In genomic region chr11:103652013-103652412, GRCh38 we compare ENCODE assay signal across 18 cellular contexts.
A peak's percentile ranks its signal among the peaks of the same experiment; 100 is the strongest.
DNase-seq lines count a peak whose midpoint lies in the region; ATAC-seq and TF ChIP-seq lines count a peak whose summit lies in the region.
"Had no signal": no experiment of that assay in that cellular context is flagged by ENCODE, and none has a peak within 500 bp of the region (broad histone marks: within the 10 kb centered on the region; RNA-seq: fewer than 3 reads in every experiment).

No MANE protein-coding gene starts in this region.

- H4K8ac ChIP-seq in H9 (replicated peaks; ENCODE audit: insufficient read length, low read depth, low read length) = no peak overlapping the region

- no peaks in the 10 kb centered on the region for H3K27me3 ChIP-seq in GM23248 (replicated peaks; ENCODE audit: insufficient read depth)
- no peaks in the 10 kb centered on the region for H3K27me3 ChIP-seq in CD4-positive, alpha-beta T cell (ENCODE audit: control insufficient read depth, insufficient read depth, low read length)
- no peaks in the 10 kb centered on the region for H3K27me3 ChIP-seq in neural progenitor cell
- H3K27me3 ChIP-seq in H9 (ENCODE audit: insufficient read depth, low read length) = no peaks in the 10 kb centered on the region
- H3K27me3 ChIP-seq: BLaER1 treated with 17β-estradiol and CSF1 and Interleukin-3, amounts not matched to agents 10 nM and 100 nM; left lung; right atrium auricular region; thyroid gland had no signal

- no peaks in the 10 kb centered on the region for H3K36me3 Mint-ChIP-seq in CD4-positive, alpha-beta T cell (ENCODE audit: low read depth)
- H3K36me3 Mint-ChIP-seq in neural progenitor cell = peaks cover 1% of the 10 kb centered on the region
- peaks cover 8 to 25% (median 10%) of the 10 kb centered on the region in 3 experiments for H3K36me3 Mint-ChIP-seq in H9 (ENCODE audit: insufficient read depth in 1 of 3, low read depth in 3 of 3)

- POLR2A ChIA-PET in CD4-positive, alpha-beta T cell (lab: Charles Lee) = no interaction called here

- H3K79me1 ChIP-seq in H9 (ENCODE audit: insufficient read depth, low read depth, low read length, poor library complexity, severe bottlenecking) = no peaks in the 10 kb centered on the region

- H4K91ac ChIP-seq in H9 (ENCODE audit: insufficient read length, low read depth, low read length) = no peak overlapping the region

- H3F3A ChIP-seq in GM23248 (ENCODE audit: insufficient read depth) (no peaks in the 10 kb centered on the region), neural progenitor cell (ENCODE audit: low read depth) (no peaks in the 10 kb centered on the region)

- H3K23me2 ChIP-seq in H9 (ENCODE audit: insufficient read length, low read depth, low read length, poor library complexity, severe bottlenecking) = no peaks in the 10 kb centered on the region

- WGBS in GM23248 (ENCODE audit: low coverage in 1 of 2, low lambda C conversion rate in 2 of 2, missing lambda C conversion rate in 2 of 2), 2 experiments = 0 to 13% methylated on average over 1 of the region's 1 CpG
- no CpG with 5 or more reads among the region's 1 CpG for WGBS in H9 (ENCODE audit: extremely low coverage, insufficient read length, low lambda C conversion rate)

- no peaks in the 10 kb centered on the region for H3K4me1 Mint-ChIP-seq in CD4-positive, alpha-beta T cell (ENCODE audit: low read depth)
- H3K4me1 Mint-ChIP-seq in neural progenitor cell (no peaks in the 10 kb centered on the region), H9 (no peaks in the 10 kb centered on the region)

- H2BK12ac ChIP-seq in H9 (ENCODE audit: insufficient read length, low read depth, low read length) = no peak overlapping the region

- no peaks in the 10 kb centered on the region for H3K9me2 ChIP-seq in GM23248 (ENCODE audit: insufficient read depth)

- H2BK120ac ChIP-seq in H9 (ENCODE audit: low read depth, low read length, poor library complexity, severe bottlenecking) = no peak overlapping the region

- H2AFZ ChIP-seq in GM23248 (no peak overlapping the region), neural progenitor cell (replicated peaks) (no peak overlapping the region), H9 (ENCODE audit: low read length) (no peak overlapping the region)

- H3T11ph ChIP-seq in H9 (ENCODE audit: low read length) = no peak overlapping the region

- peaks cover 9% of the 10 kb centered on the region; the same call in 1 of the 2 replicates for H3K4me1 ChIP-seq in GM23248 (ENCODE audit: insufficient read depth)
- no peaks in the 10 kb centered on the region for H3K4me1 ChIP-seq in neural progenitor cell
- H3K4me1 ChIP-seq in H9 (ENCODE audit: insufficient read depth, low read length) = no peaks in the 10 kb centered on the region
- H3K4me1 ChIP-seq: left lung, right atrium auricular region, thyroid gland had no signal

- no peak overlapping the region for H2BK15ac ChIP-seq in H9 (ENCODE audit: low read depth, low read length)

- CTCF ChIA-PET in CD4-positive, alpha-beta T cell (lab: Charles Lee) = no interaction called here

- H3K9me3 ChIP-seq in GM23248 (ENCODE audit: low read depth) (peaks cover 4% of the 10 kb centered on the region), neural progenitor cell (ENCODE audit: low read depth) (peaks cover 4% of the 10 kb centered on the region), H9 (ENCODE audit: control insufficient read depth, low read depth, low read length) (peaks cover 14% of the 10 kb centered on the region)
- no peaks in the 10 kb centered on the region for H3K9me3 ChIP-seq in CD4-positive, alpha-beta T cell (ENCODE audit: control insufficient read depth, low read length)
- H3K9me3 ChIP-seq: thyroid gland had no signal

- no peak overlapping the region for H3K56ac ChIP-seq in H9 (ENCODE audit: insufficient read length, low read depth, low read length)

- no peaks in the 10 kb centered on the region for H3K9me3 Mint-ChIP-seq in CD4-positive, alpha-beta T cell
- peaks cover 10% of the 10 kb centered on the region for H3K9me3 Mint-ChIP-seq in neural progenitor cell
- peaks cover 21 to 25% of the 10 kb centered on the region in 2 experiments for H3K9me3 Mint-ChIP-seq in H9

- in situ Hi-C loops in GM23248 (cut with MboI) (no loop called here), astrocyte of the spinal cord (cut with HindIII; ENCODE audit: low sequenced_read_pairs) (no loop called here)

- no peak overlapping the region for H2BK5ac ChIP-seq in H9 (ENCODE audit: insufficient read length, low read length)

- intact Hi-C loops in CD4-positive, alpha-beta T cell (cut with DNase I, micrococcal nuclease) = no loop called here

- DNase-seq in GM23248 (peak; percentile 31), NCI-H226 (peak; percentile 72), astrocyte of the spinal cord (ENCODE audit: low read depth, low spot score) (peak; percentile 39), kidney tubule cell (ENCODE audit: low spot score) (peak; percentile 49), neural progenitor cell (ENCODE audit: low spot score) (no peak), H9 (no peak)
- no peak for DNase-seq in CD4-positive, alpha-beta T cell
- DNase-seq: activated CD4-positive, alpha-beta T cell treated with anti-CD3 and anti-CD28 coated beads, Interleukin-2, amount 50 U/mL, for 48 hours; activated naive CD4-positive, alpha-beta T cell treated with Interleukin-2 at 50 U/mL for 16 hours; anterior cingulate cortex; left lung; MM.1S; NCI-H526 treated with DMSO at 0.1 percent for 48 hours; stimulated activated naive CD4-positive, alpha-beta T cell; thyroid gland had no signal

- ATAC-seq in CD4-positive, alpha-beta T cell (ENCODE audit: poor library complexity) = no peak
- ATAC-seq in HG03378 (IDR thresholded peaks at IDR 0.05; ENCODE audit: unreplicated experiment) = no peak
- ATAC-seq: left lung had no signal

- no peak for TF ChIP-seq CTCF in astrocyte of the spinal cord (IDR thresholded peaks at IDR 0.05; ENCODE audit: low read depth, low read length)
- no peak for TF ChIP-seq CTCF in CD4-positive, alpha-beta T cell (IDR thresholded peaks at IDR 0.05)
- no peak for TF ChIP-seq CTCF in neural progenitor cell (IDR thresholded peaks at IDR 0.05)
- no peak for TF ChIP-seq CTCF in H9 (conservative IDR thresholded peaks at IDR 0.05)

- H3K14ac ChIP-seq in H9 (ENCODE audit: insufficient read depth, low read length) = no peak overlapping the region

- H3K4me3 Mint-ChIP-seq in CD4-positive, alpha-beta T cell = no peak overlapping the region
- no peak overlapping the region for H3K4me3 Mint-ChIP-seq in neural progenitor cell
- no peak overlapping the region for H3K4me3 Mint-ChIP-seq in H9

- no peak overlapping the region for H3K4ac ChIP-seq in H9 (ENCODE audit: low read depth, low read length)

- H2BK20ac ChIP-seq in H9 (ENCODE audit: low read depth, low read length, poor library complexity, severe bottlenecking) = no peak overlapping the region

- H3K4me3 ChIP-seq in GM23248 (no peak overlapping the region), astrocyte of the spinal cord (ENCODE audit: low read depth, low read length) (no peak overlapping the region), neural progenitor cell (no peak overlapping the region)
- H3K4me3 ChIP-seq: BLaER1 treated with 17β-estradiol and CSF1 and Interleukin-3, amounts not matched to agents 10 nM and 100 nM; left lung; right atrium auricular region; thyroid gland had no signal

- no peak overlapping the region for H3K27ac Mint-ChIP-seq in CD4-positive, alpha-beta T cell
- H3K27ac Mint-ChIP-seq in neural progenitor cell (no peak overlapping the region), H9 (no peak overlapping the region)

- no peaks in the 10 kb centered on the region for H3K79me2 ChIP-seq in GM23248 (ENCODE audit: insufficient read depth)
- no peaks in the 10 kb centered on the region for H3K79me2 ChIP-seq in neural progenitor cell (ENCODE audit: low read depth)
- H3K79me2 ChIP-seq in H9 (ENCODE audit: insufficient read depth, low read length) = no peaks in the 10 kb centered on the region

- H4K20me1 ChIP-seq in GM23248 (ENCODE audit: insufficient read depth) (no peaks in the 10 kb centered on the region), neural progenitor cell (ENCODE audit: low read depth) (no peaks in the 10 kb centered on the region), H9 (ENCODE audit: control insufficient read depth, insufficient read depth, insufficient read length) (no peaks in the 10 kb centered on the region)
- H4K20me1 ChIP-seq: BLaER1 treated with 17β-estradiol and CSF1 and Interleukin-3, amounts not matched to agents 10 nM and 100 nM had no signal

- no peak overlapping the region for H2AK5ac ChIP-seq in H9 (ENCODE audit: insufficient read length, low read length)

- H3K27ac ChIP-seq in GM23248 (no peak overlapping the region), neural progenitor cell (no peak overlapping the region), H9 (ENCODE audit: insufficient read length, low read depth, low read length) (no peak overlapping the region)
- no peak overlapping the region for H3K27ac ChIP-seq in CD4-positive, alpha-beta T cell (ENCODE audit: low read depth, low read length)
- H3K27ac ChIP-seq: BLaER1 treated with 17β-estradiol and CSF1 and Interleukin-3, amounts not matched to agents 10 nM and 100 nM; left lung; right atrium auricular region; thyroid gland had no signal

- H3K36me3 ChIP-seq in GM23248 (ENCODE audit: low read depth) (no peaks in the 10 kb centered on the region), neural progenitor cell (no peaks in the 10 kb centered on the region)
- H3K36me3 ChIP-seq: BLaER1 treated with 17β-estradiol and CSF1 and Interleukin-3, amounts not matched to agents 10 nM and 100 nM; left lung; right atrium auricular region; thyroid gland had no signal

- no peak overlapping the region for H3K4me2 ChIP-seq in GM23248 (ENCODE audit: unreplicated experiment)
- no peak overlapping the region for H3K4me2 ChIP-seq in neural progenitor cell
- H3K4me2 ChIP-seq in H9 (ENCODE audit: insufficient read depth, insufficient read length, low read length) = no peak overlapping the region

- no peak overlapping the region for H3K18ac ChIP-seq in H9 (ENCODE audit: insufficient read length, low read depth, low read length)

- H3K23ac ChIP-seq in H9 (ENCODE audit: insufficient read length, low read depth, low read length) = no peak overlapping the region

- H4K5ac ChIP-seq in H9 (ENCODE audit: insufficient read length, low read depth, low read length) = no peak overlapping the region

- no peaks in the 10 kb centered on the region for H3K27me3 Mint-ChIP-seq in CD4-positive, alpha-beta T cell
- H3K27me3 Mint-ChIP-seq in neural progenitor cell (ENCODE audit: insufficient read depth, low read depth) (no peaks in the 10 kb centered on the region), H9 (ENCODE audit: low read depth) (no peaks in the 10 kb centered on the region; the same call in 1 of the 2 replicates)

- no peak overlapping the region for H3K9ac ChIP-seq in GM23248
- H3K9ac ChIP-seq in neural progenitor cell = no peak overlapping the region
- no peak overlapping the region for H3K9ac ChIP-seq in H9 (ENCODE audit: extremely low read depth, insufficient read length, low read length)
- H3K9ac ChIP-seq: BLaER1 treated with 17β-estradiol and CSF1 and Interleukin-3, amounts not matched to agents 10 nM and 100 nM had no signal

Comparison
In these comparisons a context has a peak if more than half of its experiments do, and no peak if none do; other contexts are left out.
1. DNase-seq: peak in GM23248 (single experiment), NCI-H226 (single experiment), astrocyte of the spinal cord (single experiment) and kidney tubule cell (single experiment); none in CD4-positive, alpha-beta T cell (0 of 10), neural progenitor cell (single experiment) and H9 (single experiment).